ENCODE assay signal across 8 cellular contexts in genomic region chr16:84600343-84601229, GRCh38. TPM values are rescaled to one million over a fixed set of nuclear protein-coding genes. Genes with fewer than 3 reads are reported as not detected.
DNase-seq lines count a peak whose midpoint lies in the region; ATAC-seq and TF ChIP-seq lines count a peak whose summit lies in the region.

No MANE protein-coding gene starts in this region.

- peaks cover 47% of the 10 kb centered on the region for H3K36me3 ChIP-seq in OCI-LY3 (replicated peaks; ENCODE audit: low read depth, low read length)

- peak overlapping the region; percentile 92 for H3K9ac ChIP-seq in OCI-LY3 (ENCODE audit: low read length)

- peaks cover 39% of the 10 kb centered on the region for H4K20me1 ChIP-seq in OCI-LY3 (ENCODE audit: insufficient read depth, low read length)

- H2AFZ ChIP-seq in OCI-LY3 (ENCODE audit: low read depth, low read length) = no peak overlapping the region

- peaks cover 76% of the 10 kb centered on the region for H3K36me3 Mint-ChIP-seq in dendritic cell treated with granulocyte-macrophage colony-stimulating factor and Interleukin-4, amounts not matched to agents 40 ng/mL and 50 ng/mL, for 4 days (ENCODE audit: low read depth)
- H3K36me3 Mint-ChIP-seq in progenitor cell of endocrine pancreas (ENCODE audit: insufficient read depth) = peaks cover 2% of the 10 kb centered on the region

- peaks cover 82% of the 10 kb centered on the region for H3K79me2 ChIP-seq in OCI-LY3 (ENCODE audit: low read length)

- H3K27ac Mint-ChIP-seq in dendritic cell treated with granulocyte-macrophage colony-stimulating factor and Interleukin-4, amounts not matched to agents 40 ng/mL and 50 ng/mL, for 4 days = peak overlapping the region; percentile 94
- H3K27ac Mint-ChIP-seq in progenitor cell of endocrine pancreas = peak overlapping the region; percentile 29

- peaks cover 90% of the 10 kb centered on the region for H3K4me1 Mint-ChIP-seq in dendritic cell treated with granulocyte-macrophage colony-stimulating factor and Interleukin-4, amounts not matched to agents 40 ng/mL and 50 ng/mL, for 4 days (ENCODE audit: low read depth)
- peaks cover 23% of the 10 kb centered on the region for H3K4me1 Mint-ChIP-seq in progenitor cell of endocrine pancreas (ENCODE audit: low read depth)

- H3K27me3 Mint-ChIP-seq in dendritic cell treated with granulocyte-macrophage colony-stimulating factor and Interleukin-4, amounts not matched to agents 40 ng/mL and 50 ng/mL, for 4 days = no peaks in the 10 kb centered on the region
- H3K27me3 Mint-ChIP-seq in progenitor cell of endocrine pancreas = no peaks in the 10 kb centered on the region

- no peak for TF ChIP-seq CTCF in OCI-LY3 (IDR thresholded peaks at IDR 0.05; ENCODE audit: low read depth, low read length)
- no peak for TF ChIP-seq CTCF in progenitor cell of endocrine pancreas (IDR thresholded peaks at IDR 0.05; ENCODE audit: unreplicated experiment)

- no peaks in the 10 kb centered on the region for H3K27me3 ChIP-seq in OCI-LY3 (ENCODE audit: low read depth, low read length)

- H3K4me2 ChIP-seq in OCI-LY3 (ENCODE audit: low read length) = peak overlapping the region; percentile 93

- peak overlapping the region; percentile 88 for H3K27ac ChIP-seq in OCI-LY3 (ENCODE audit: low read length)

- peak; percentile 55 for ATAC-seq in HG02870 (IDR thresholded peaks at IDR 0.05; ENCODE audit: unreplicated experiment)

- H3K9me3 ChIP-seq in OCI-LY3 (ENCODE audit: insufficient read depth, low read length) = 0 out of 2 replicates have a peak, but pooled peaks cover under 1% of the 10 kb centered on the region

- H3K4me3 Mint-ChIP-seq in dendritic cell treated with granulocyte-macrophage colony-stimulating factor and Interleukin-4, amounts not matched to agents 40 ng/mL and 50 ng/mL, for 4 days = peak overlapping the region; percentile 57
- H3K4me3 Mint-ChIP-seq in progenitor cell of endocrine pancreas (ENCODE audit: low read depth) = no peak overlapping the region

- no peaks in the 10 kb centered on the region for H3K9me3 Mint-ChIP-seq in dendritic cell treated with granulocyte-macrophage colony-stimulating factor and Interleukin-4, amounts not matched to agents 40 ng/mL and 50 ng/mL, for 4 days
- no peaks in the 10 kb centered on the region for H3K9me3 Mint-ChIP-seq in progenitor cell of endocrine pancreas (ENCODE audit: low read depth)

- DNase-seq in activated T-cell treated with anti-CD3 and anti-CD28 coated beads, Interleukin-2, amount 50 U/mL, for 1 hour = peak; percentile 42
- DNase-seq in activated T-cell treated with anti-CD3 and anti-CD28 coated beads for 4 hours (no peak), progenitor cell of endocrine pancreas (ENCODE audit: low spot score, unreplicated experiment) (no peak), iPS-NIHi7 (ENCODE audit: extremely low spot score) (no peak), inferior parietal cortex (ENCODE audit: extremely low spot score) (no peak)

- intact Hi-C loops in dendritic cell treated with granulocyte-macrophage colony-stimulating factor and Interleukin-4, amounts not matched to agents 40 ng/mL and 50 ng/mL, for 4 days (cut with micrococcal nuclease) = loop anchor here (2.0 kb wide), 1 partner anchor 14 kb away; no protein-coding TSS in a partner anchor

- H3K4me1 ChIP-seq in OCI-LY3 (ENCODE audit: low read length) = peaks cover 91% of the 10 kb centered on the region

- H3K4me3 ChIP-seq in OCI-LY3 (ENCODE audit: low read length) = peak overlapping the region; percentile 66

RNA-seq across cellular contexts. Expression of gene COTL1, which starts 17.3 kb away (rescaled TPM):
- 37.6 and 40.6 TPM in 2 replicates for total RNA-seq in progenitor cell of endocrine pancreas

RNA-seq across cellular contexts. Expression of gene KLHL36, which starts 47.7 kb away (rescaled TPM):
- total RNA-seq in progenitor cell of endocrine pancreas = 43.2 and 46.7 TPM in 2 replicates
